8 cellular contexts compared by ENCODE assay signal in the genomic region with DNA sequence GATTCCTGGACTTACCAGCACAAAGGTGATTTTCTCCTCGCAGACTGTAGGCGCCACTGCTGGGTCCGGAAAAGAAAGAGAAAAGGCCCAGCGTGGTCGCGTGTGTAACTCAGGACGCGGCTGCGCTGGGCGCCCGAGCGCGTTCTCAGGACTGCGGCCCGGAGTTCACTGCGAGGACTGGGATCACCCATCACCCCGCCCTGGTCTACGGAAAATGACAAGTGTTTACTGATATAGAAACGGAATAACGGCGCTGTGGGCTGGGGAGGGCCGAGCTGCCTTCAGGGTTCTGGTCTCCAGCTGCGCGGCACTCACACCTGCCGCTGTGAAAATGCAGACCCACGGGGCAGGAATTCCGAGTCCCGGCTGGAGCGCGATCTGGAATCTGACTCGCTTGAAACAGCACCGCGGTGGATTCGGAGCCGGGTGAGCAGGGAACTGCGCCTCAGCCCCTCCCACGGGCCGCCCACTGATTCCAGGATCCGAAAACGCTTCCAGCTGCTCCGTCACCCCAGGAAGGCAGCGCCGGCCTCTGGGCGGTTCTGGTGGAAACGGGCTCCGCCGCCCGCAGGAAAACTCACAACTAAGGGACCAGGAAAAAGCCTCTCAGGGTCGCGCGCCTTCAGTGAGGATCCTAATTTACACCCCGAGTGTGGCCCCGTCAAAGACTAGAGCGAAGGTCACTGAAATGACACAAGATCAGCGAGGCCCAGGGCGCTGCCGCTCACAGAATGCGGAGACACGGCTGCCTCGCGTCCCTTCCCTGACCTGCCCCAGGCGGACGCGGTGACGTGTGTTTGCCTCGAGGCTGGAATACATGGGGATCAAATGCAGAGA. TPM values are rescaled to one million over a fixed set of nuclear protein-coding genes. Genes with fewer than 3 reads are reported as not detected.
DNase-seq lines count a peak whose midpoint lies in the region; TF ChIP-seq lines count a peak whose summit lies in the region.

No MANE protein-coding gene starts in this region.

- peak overlapping the region; percentile 51 for H3K27ac Mint-ChIP-seq in activated naive CD8-positive, alpha-beta T cell treated with anti-CD3 and anti-CD28 coated beads for 36 hours

- H2BK5ac ChIP-seq in neuronal stem cell (ENCODE audit: low read length) = no peak overlapping the region

- H4K20me1 ChIP-seq in KMS-11 (ENCODE audit: insufficient read depth) = no peaks in the 10 kb centered on the region

- H3K79me1 ChIP-seq in neuronal stem cell (ENCODE audit: low read depth, low read length) = peaks cover 2% of the 10 kb centered on the region

- H3K18ac ChIP-seq in neuronal stem cell (ENCODE audit: low read length) = peak overlapping the region; percentile 55

- H3K9me3 ChIP-seq in SK-N-MC (ENCODE audit: low read depth, low read length) (no peaks in the 10 kb centered on the region), neuronal stem cell (replicated peaks in 1 of 2; ENCODE audit: control insufficient read depth in 2 of 2, insufficient read depth in 1 of 2, low read depth in 1 of 2, low read length in 2 of 2) (peaks cover 2 to 5% of the 10 kb centered on the region in 2 donors), tibial artery (no peaks in the 10 kb centered on the region)

- H3K9ac ChIP-seq in KMS-11 = no peak overlapping the region; the same call in 1 of the 2 replicates
- peak overlapping the region; percentile 74 for H3K9ac ChIP-seq in SK-N-MC (ENCODE audit: insufficient read length)
- H3K9ac ChIP-seq in neuronal stem cell (ENCODE audit: low read depth, low read length, poor library complexity) = peak overlapping the region; percentile 64

- intact Hi-C loops in tibial artery (cut with DNase I; ENCODE audit: low total_unique reads) = loop anchor here (2.0 kb wide), 1 partner anchor 50 kb away; no protein-coding TSS in a partner anchor

- no peaks in the 10 kb centered on the region for H3K9me3 Mint-ChIP-seq in activated naive CD8-positive, alpha-beta T cell treated with anti-CD3 and anti-CD28 coated beads for 36 hours

- H3K36me3 ChIP-seq in KMS-11 (ENCODE audit: insufficient read depth) (no peaks in the 10 kb centered on the region), SK-N-MC (ENCODE audit: insufficient read depth, low read length) (no peaks in the 10 kb centered on the region), neuronal stem cell (replicated peaks in 1 of 2; ENCODE audit: control insufficient read depth in 2 of 2, insufficient read depth in 2 of 2, low read length in 2 of 2) (no peaks in the 10 kb centered on the region), tibial artery (no peaks in the 10 kb centered on the region)

- no peak overlapping the region for H3K14ac ChIP-seq in neuronal stem cell (ENCODE audit: low read length)

- H3K27me3 ChIP-seq in KMS-11 (ENCODE audit: insufficient read depth, low read depth) (0 out of 2 replicates have a peak, but pooled peaks cover 6% of the 10 kb centered on the region), neuronal stem cell (ENCODE audit: control insufficient read depth in 3 of 3, insufficient read depth in 3 of 3, low read depth in 1 of 3, low read length in 3 of 3) (peaks cover 0 to 72% (median 38%) of the 10 kb centered on the region in 3 experiments), tibial artery (no peaks in the 10 kb centered on the region)

- H2AK5ac ChIP-seq in neuronal stem cell (ENCODE audit: low read depth, low read length) = no peak overlapping the region

- DNase-seq in AG08395 (ENCODE audit: low spot score) (peak; percentile 66), GM19238 (ENCODE audit: insufficient read length, low spot score) (peak; percentile 53), SK-N-MC (ENCODE audit: low read depth, low spot score) (no peak), glomerular visceral epithelial cell (ENCODE audit: extremely low spot score) (peak; percentile 75), neuronal stem cell (ENCODE audit: low spot score) (peak; percentile 54), tibial artery (peak; percentile 93 to 95)
- peak; percentile 70 for DNase-seq in activated naive CD8-positive, alpha-beta T cell treated with anti-CD3 and anti-CD28 coated beads for 36 hours

- no peaks in the 10 kb centered on the region for H3K79me2 ChIP-seq in KMS-11 (ENCODE audit: insufficient read depth, low read depth)

- H3K27ac ChIP-seq in KMS-11 (no peak overlapping the region), SK-N-MC (no peak overlapping the region), neuronal stem cell (replicated peaks; ENCODE audit: low read length) (no peak overlapping the region), tibial artery (peak overlapping the region; percentile 87 to 93)

- no peak overlapping the region for H2BK120ac ChIP-seq in neuronal stem cell (ENCODE audit: low read depth, low read length)

- H4K8ac ChIP-seq in neuronal stem cell (ENCODE audit: low read depth, low read length) = no peak overlapping the region

- H3K23ac ChIP-seq in neuronal stem cell (ENCODE audit: low read depth, low read length, poor library complexity) = peak overlapping the region; percentile 87

- H3K27me3 Mint-ChIP-seq in activated naive CD8-positive, alpha-beta T cell treated with anti-CD3 and anti-CD28 coated beads for 36 hours = peaks cover 54% of the 10 kb centered on the region

- peak overlapping the region; percentile 77; the same call in 1 of the 2 replicates for H3K4me2 ChIP-seq in KMS-11
- H3K4me2 ChIP-seq in neuronal stem cell (ENCODE audit: insufficient read depth, low read length, poor library complexity, severe bottlenecking) = peak overlapping the region; percentile 89

- H4K91ac ChIP-seq in neuronal stem cell (ENCODE audit: low read depth, low read length, poor library complexity) = no peak overlapping the region

- peaks cover 2% of the 10 kb centered on the region for H3K36me3 Mint-ChIP-seq in activated naive CD8-positive, alpha-beta T cell treated with anti-CD3 and anti-CD28 coated beads for 36 hours

- TF ChIP-seq CTCF in KMS-11 (conservative IDR thresholded peaks at IDR 0.05; ENCODE audit: low read depth, low read length) (no peak; the same call in 1 of the 2 replicates), tibial artery (IDR thresholded peaks at IDR 0.05) (peak; percentile 3 to 29)

- peaks cover 34% of the 10 kb centered on the region for H3K4me1 Mint-ChIP-seq in activated naive CD8-positive, alpha-beta T cell treated with anti-CD3 and anti-CD28 coated beads for 36 hours

- no peak overlapping the region for H3K4ac ChIP-seq in neuronal stem cell (ENCODE audit: low read length)

- no peak overlapping the region for H2BK15ac ChIP-seq in neuronal stem cell (ENCODE audit: low read length)

- WGBS in neuronal stem cell (ENCODE audit: extremely low coverage in 2 of 2, insufficient read length in 2 of 2, insufficient replicate concordance in 1 of 2), 2 donors = no CpG with 5 or more reads among the region's 66 CpGs

- no peak overlapping the region for H3K4me3 ChIP-seq in KMS-11 (IDR thresholded peaks at IDR 0.05; ENCODE audit: insufficient read depth, low read depth, low read length)
- peak overlapping the region; percentile 89 for H3K4me3 ChIP-seq in SK-N-MC
- peak overlapping the region; percentile 27 to 75 for H3K4me3 ChIP-seq in neuronal stem cell (ENCODE audit: low read length in 2 of 2)
- peak overlapping the region; percentile 53 to 57 for H3K4me3 ChIP-seq in tibial artery

- H2AFZ ChIP-seq in KMS-11 (ENCODE audit: low read depth) (peak overlapping the region; percentile 64; the same call in 1 of the 2 replicates), neuronal stem cell (ENCODE audit: low read length) (peak overlapping the region; percentile 91)

- peaks cover 16% of the 10 kb centered on the region for H3K4me1 ChIP-seq in KMS-11 (ENCODE audit: low read depth, poor library complexity, severe bottlenecking)
- peaks cover 7 to 10% of the 10 kb centered on the region in 2 donors for H3K4me1 ChIP-seq in neuronal stem cell (ENCODE audit: control insufficient read depth in 2 of 2, insufficient read depth in 1 of 2, low read depth in 1 of 2, low read length in 2 of 2)
- peaks cover 0 to 29% (median 12%) of the 10 kb centered on the region in 4 donors for H3K4me1 ChIP-seq in tibial artery

- no peak overlapping the region for H2BK12ac ChIP-seq in neuronal stem cell (ENCODE audit: low read length)

- H3K4me3 Mint-ChIP-seq in activated naive CD8-positive, alpha-beta T cell treated with anti-CD3 and anti-CD28 coated beads for 36 hours = peak overlapping the region; percentile 83

RNA-seq across cellular contexts. Expression of a gene that starts 34.5 kb away (rescaled TPM):
- total RNA-seq in activated naive CD8-positive, alpha-beta T cell treated with anti-CD3 and anti-CD28 coated beads for 36 hours = 1,000 to 10,000 TPM; 1,111 to 1,119 TPM
- 143 TPM for polyA plus RNA-seq in neuronal stem cell (2013, experiment 1 of 2)
- 141 TPM for polyA plus RNA-seq in neuronal stem cell (2013, experiment 2 of 2)

Comparison
In these comparisons a context has a peak if more than half of its experiments do, and no peak if none do; other contexts are left out.
1. H3K27ac ChIP-seq: peak in tibial artery (2 of 2); none in KMS-11 (single experiment), SK-N-MC (single experiment) and neuronal stem cell (single experiment).